ENCODE assay signal across 13 cellular contexts in the genomic region with DNA sequence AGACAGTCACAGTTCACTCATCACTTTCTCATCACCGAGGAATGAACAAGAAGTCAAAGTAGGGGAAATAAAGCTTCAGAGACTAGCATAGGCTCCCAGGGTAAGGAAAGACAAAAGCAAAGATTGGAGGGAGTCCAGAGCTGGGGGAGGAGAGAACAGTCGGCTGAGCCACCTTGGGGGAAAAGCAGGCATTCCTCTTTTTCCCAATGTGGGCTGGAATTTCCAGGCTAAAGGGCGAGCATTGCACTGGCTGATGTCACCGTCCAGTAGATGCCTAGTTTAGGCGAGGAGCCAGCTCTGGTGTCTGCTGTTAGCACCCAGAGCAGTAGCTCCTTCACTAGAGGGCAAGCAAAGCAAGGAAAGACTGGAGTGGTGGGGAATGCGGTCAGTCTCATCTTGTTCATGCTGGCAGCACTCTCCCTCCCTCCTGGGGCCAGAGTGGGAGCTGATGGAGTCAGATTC. TPM values are rescaled to one million over a fixed set of nuclear protein-coding genes. Genes with fewer than 3 reads are reported as not detected.
A peak's percentile ranks its signal among the peaks of the same experiment; 100 is the strongest.
DNase-seq lines count a peak whose midpoint lies in the region; ATAC-seq and TF ChIP-seq lines count a peak whose summit lies in the region.
"Had no signal": no experiment of that assay in that cellular context is flagged by ENCODE, and none has a peak within 500 bp of the region (broad histone marks: within the 10 kb centered on the region; RNA-seq: fewer than 3 reads in every experiment).

No MANE protein-coding gene starts in this region.

- no peaks in the 10 kb centered on the region for H3K36me3 ChIP-seq in breast epithelium
- H3K36me3 ChIP-seq: thyroid gland had no signal

- peak; percentile 78 for DNase-seq in AG20443 (ENCODE audit: low spot score)
- DNase-seq in HS-5 (ENCODE audit: low read depth), result peak; percentile 88
- DNase-seq in breast epithelium (ENCODE audit: low spot score in 2 of 2), result peak in 1 of 2 donors; percentile 81
- DNase-seq in kidney glomerular epithelial cell (lab: John Stamatoyannopoulos, UW), result peak; percentile 96
- no peak for DNase-seq in SHP77 (lab: John Stamatoyannopoulos, UW)
- DNase-seq: activated T-cell treated with anti-CD3 and anti-CD28 coated beads, Interleukin-2, amount 50 U/mL, for 24 hours; DMS53; NCI-H2081; T-helper 1 cell had no signal

- no peak for TF ChIP-seq CTCF in breast epithelium (IDR thresholded peaks at IDR 0.05)

- H3K4me1 ChIP-seq in breast epithelium, result no peaks in the 10 kb centered on the region
- H3K4me1 ChIP-seq: thyroid gland had no signal

- no peaks in the 10 kb centered on the region for H3K27me3 ChIP-seq in breast epithelium
- H3K27me3 ChIP-seq: thyroid gland had no signal

- peak overlapping the region; percentile 71 to 77 for H3K27ac ChIP-seq in breast epithelium
- H3K27ac ChIP-seq: thyroid gland had no signal

- H3K9me3 ChIP-seq in breast epithelium, result no peaks in the 10 kb centered on the region
- H3K9me3 ChIP-seq: thyroid gland had no signal

- no peak overlapping the region for H3K4me3 ChIP-seq in breast epithelium
- H3K4me3 ChIP-seq: thyroid gland had no signal

- TF ChIP-seq POLR2A in breast epithelium (IDR thresholded peaks at IDR 0.05), result no peak

- intact Hi-C loops in breast epithelium (cut with DNase I; ENCODE audit: low total_unique reads), result no loop called here

- no peak for ATAC-seq in HG02981 (IDR thresholded peaks at IDR 0.05; ENCODE audit: unreplicated experiment)
- no peak for ATAC-seq in GM19463 (IDR thresholded peaks at IDR 0.05; ENCODE audit: unreplicated experiment)
- ATAC-seq in GM21786 (IDR thresholded peaks at IDR 0.05; ENCODE audit: unreplicated experiment), result no peak

RNA-seq across cellular contexts. Expression of gene KRT75, which starts 8.5 kb away (rescaled TPM):
- not detected for total RNA-seq in breast epithelium
- total RNA-seq: thyroid gland had no signal

RNA-seq across cellular contexts. Expression of gene KRT6B, which starts 9.3 kb away (rescaled TPM):
- total RNA-seq in breast epithelium, result 10 to 100 TPM in 2 of 3 donors, not detected in 1; 42.0 to 69.2 TPM
- total RNA-seq: thyroid gland had no signal

RNA-seq across cellular contexts. Expression of gene KRT6C, which starts 31.0 kb away (rescaled TPM):
- not detected for total RNA-seq in breast epithelium
- total RNA-seq: thyroid gland had no signal

RNA-seq across cellular contexts. Expression of gene KRT82, which starts 36.5 kb away (rescaled TPM):
- total RNA-seq in breast epithelium, result not detected
- total RNA-seq: thyroid gland had no signal

RNA-seq across cellular contexts. Expression of gene KRT6A, which starts 50.4 kb away (rescaled TPM):
- total RNA-seq in breast epithelium, result 1 to 10 TPM in 1 of 3 donors, under 1 TPM in 1, not detected in 1; 0.33 to 3.1 TPM

Comparison
In these comparisons a context has a peak if more than half of its experiments do, and no peak if none do; other contexts are left out.
1. DNase-seq: peak in AG20443 (single experiment), HS-5 (single experiment) and kidney glomerular epithelial cell (single experiment); none in SHP77 (0 of 2).